8 cellular contexts compared by ENCODE assay signal in genomic region chr1:9910425-9911178, GRCh38. TPM values are rescaled to one million over a fixed set of nuclear protein-coding genes. Genes with fewer than 3 reads are reported as not detected.
DNase-seq lines count a peak whose midpoint lies in the region; ATAC-seq and TF ChIP-seq lines count a peak whose summit lies in the region.

No MANE protein-coding gene starts in this region.

- in situ Hi-C loops in GM13977 (cut with MboI; ENCODE audit: low pct_unique_long_range_greater_than_20kb, low sequenced_read_pairs, unreplicated experiment) = no loop called here

- H3K9me3 ChIP-seq in left ventricle myocardium inferior (replicated peaks) = no peaks in the 10 kb centered on the region

- ATAC-seq in HG02870 (IDR thresholded peaks at IDR 0.05; ENCODE audit: unreplicated experiment) = peak; percentile 95
- peak; percentile 90 to 92 (median 92) for ATAC-seq in T-cell (replicated peaks in 1 of 4)

- POLR2A ChIA-PET in T-cell (lab: Charles Lee) = interaction anchor here in 1 of 2 donors (1.2 kb wide), 1 partner anchor 33 kb away, joined by 5 read pairs; the partner anchor contains the start of genes LZIC and NMNAT1

- H3K36me3 ChIP-seq in left ventricle myocardium inferior = no peaks in the 10 kb centered on the region

- TF ChIP-seq CTCF in GM13977 (IDR thresholded peaks at IDR 0.05; ENCODE audit: extremely low read depth, insufficient read depth, missing control alignments) (no peak), left ventricle myocardium inferior (IDR thresholded peaks at IDR 0.05; ENCODE audit: borderline replicate concordance) (no peak), progenitor cell of endocrine pancreas (IDR thresholded peaks at IDR 0.05; ENCODE audit: unreplicated experiment) (no peak)

- no peaks in the 10 kb centered on the region for H3K27me3 ChIP-seq in left ventricle myocardium inferior (ENCODE audit: low read depth)

- H3K27ac Mint-ChIP-seq in T-cell (peak overlapping the region; percentile 96 to 99), progenitor cell of endocrine pancreas (peak overlapping the region; percentile 99)

- CTCF ChIA-PET in T-cell (lab: Charles Lee) = interaction anchor here in 1 of 2 donors (0.6 to 1.2 kb wide), 3 partner anchors 32 to 35 kb away, joined by 4 to 6 read pairs (median 4); partner anchors contain the start of genes LZIC and NMNAT1

- peak overlapping the region; percentile 98 for H3K27ac ChIP-seq in left ventricle myocardium inferior (replicated peaks)

- H3K4me3 ChIP-seq in left ventricle myocardium inferior = peak overlapping the region; percentile 72

- H3K36me3 Mint-ChIP-seq in T-cell (no peaks in the 10 kb centered on the region), progenitor cell of endocrine pancreas (ENCODE audit: insufficient read depth) (peaks cover 4% of the 10 kb centered on the region)

- no peaks in the 10 kb centered on the region for H3K9me3 Mint-ChIP-seq in T-cell
- no peaks in the 10 kb centered on the region for H3K9me3 Mint-ChIP-seq in progenitor cell of endocrine pancreas (ENCODE audit: low read depth)

- peaks cover 69% of the 10 kb centered on the region for H3K4me1 ChIP-seq in left ventricle myocardium inferior

- H3K4me3 Mint-ChIP-seq in T-cell (peak overlapping the region; percentile 92 to 94 (median 92)), progenitor cell of endocrine pancreas (ENCODE audit: low read depth) (peak overlapping the region; percentile 92)

- H3K27me3 Mint-ChIP-seq in T-cell (no peaks in the 10 kb centered on the region), progenitor cell of endocrine pancreas (no peaks in the 10 kb centered on the region)

- H3K4me1 Mint-ChIP-seq in T-cell = peaks cover 27 to 38% (median 31%) of the 10 kb centered on the region in 3 donors
- H3K4me1 Mint-ChIP-seq in progenitor cell of endocrine pancreas (ENCODE audit: low read depth) = peaks cover 41% of the 10 kb centered on the region

- peak; percentile 98 for DNase-seq in GM13977 (ENCODE audit: low spot score)
- peak; percentile 89 for DNase-seq in NCI-H146 (lab: John Stamatoyannopoulos, UW)
- peak; percentile 99 to 100 (median 100) for DNase-seq in T-cell
- DNase-seq in amniotic epithelial cell (ENCODE audit: low read depth) = peak; percentile 97
- peak; percentile 100 for DNase-seq in left ventricle myocardium inferior
- peak; percentile 100 for DNase-seq in progenitor cell of endocrine pancreas (ENCODE audit: low spot score, unreplicated experiment)
- DNase-seq in ureter (ENCODE audit: low spot score) = peak; percentile 100

- intact Hi-C loops in left ventricle myocardium inferior (cut with micrococcal nuclease) = no loop called here

RNA-seq across cellular contexts. Expression of gene CTNNBIP1, which starts 0.5 kb away (rescaled TPM):
- total RNA-seq in T-cell = 10 to 100 TPM in 1 of 5 donors, 1 to 10 TPM in 4; 9.1 to 11.1 (median 9.6) TPM
- 42.6 TPM for total RNA-seq in left ventricle myocardium inferior
- 74.9 and 79.9 TPM in 2 replicates for total RNA-seq in progenitor cell of endocrine pancreas
- 28.4 TPM for total RNA-seq in ureter

RNA-seq across cellular contexts. Expression of gene LZIC, which starts 32.6 kb away (rescaled TPM):
- total RNA-seq in T-cell (10 to 100 TPM; 19.6 to 28.6 (median 22.0) TPM), left ventricle myocardium inferior (36.3 TPM), progenitor cell of endocrine pancreas (32.9 and 37.0 TPM in 2 replicates), ureter (27.5 TPM)

RNA-seq across cellular contexts. Expression of gene NMNAT1, which starts 32.7 kb away (rescaled TPM):
- total RNA-seq in T-cell (1 to 10 TPM; 2.9 to 8.0 (median 7.1) TPM), left ventricle myocardium inferior (22.2 TPM), progenitor cell of endocrine pancreas (10.1 and 11.0 TPM in 2 replicates), ureter (12.6 TPM)

Comparison
In these comparisons a context has a peak if more than half of its experiments do, and no peak if none do; other contexts are left out.
1. Peak in every context shown above with its lines: DNase-seq, ATAC-seq, H3K4me3 ChIP-seq and H3K27ac ChIP-seq.